In the genomic region with DNA sequence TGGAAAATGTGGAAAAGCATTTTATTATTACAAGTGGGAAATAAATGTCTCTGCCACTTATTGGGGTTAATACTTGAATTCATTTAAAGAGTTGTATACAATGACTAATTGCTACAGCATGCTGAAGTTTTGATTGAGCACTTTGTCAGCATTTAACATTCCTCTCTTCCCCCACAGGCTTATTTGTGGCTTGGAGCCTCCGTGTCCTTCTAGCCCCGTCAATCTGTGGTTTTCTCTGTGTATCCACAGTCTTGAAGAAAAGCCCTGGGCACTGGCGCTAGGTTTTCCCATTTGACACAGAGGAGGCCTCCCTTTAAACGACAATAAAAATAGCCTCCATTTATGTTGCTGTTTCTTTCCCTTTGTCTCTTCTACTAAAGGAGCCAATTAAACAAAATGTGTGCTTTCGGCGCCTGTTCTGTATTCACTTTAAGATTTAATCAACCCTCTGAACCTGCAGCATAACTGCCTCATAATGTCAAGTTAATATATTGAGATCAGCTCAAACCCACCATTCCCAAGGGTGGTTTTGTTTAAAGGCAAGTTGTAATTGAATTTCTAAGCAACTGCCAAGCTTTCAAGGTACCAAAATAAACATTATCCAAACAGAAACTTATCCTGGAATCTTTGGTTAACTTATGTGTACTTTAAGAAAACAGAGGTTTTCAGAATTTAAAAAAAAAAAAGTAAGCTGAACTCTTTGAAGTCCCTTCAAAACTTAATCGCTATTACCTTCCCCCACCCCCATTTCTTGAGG, we compare ENCODE assay signal across 1 cellular context.
TF ChIP-seq lines count a peak whose summit lies in the region.

No MANE protein-coding gene starts in this region.

TF ChIP-seq in IMR-90, 13 proteins besides CTCF, POLR2A, EP300 and RAD21:
- TF ChIP-seq, protein P1, sequence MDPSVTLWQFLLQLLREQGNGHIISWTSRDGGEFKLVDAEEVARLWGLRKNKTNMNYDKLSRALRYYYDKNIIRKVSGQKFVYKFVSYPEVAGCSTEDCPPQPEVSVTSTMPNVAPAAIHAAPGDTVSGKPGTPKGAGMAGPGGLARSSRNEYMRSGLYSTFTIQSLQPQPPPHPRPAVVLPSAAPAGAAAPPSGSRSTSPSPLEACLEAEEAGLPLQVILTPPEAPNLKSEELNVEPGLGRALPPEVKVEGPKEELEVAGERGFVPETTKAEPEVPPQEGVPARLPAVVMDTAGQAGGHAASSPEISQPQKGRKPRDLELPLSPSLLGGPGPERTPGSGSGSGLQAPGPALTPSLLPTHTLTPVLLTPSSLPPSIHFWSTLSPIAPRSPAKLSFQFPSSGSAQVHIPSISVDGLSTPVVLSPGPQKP (IDR thresholded peaks at IDR 0.05; ENCODE audit: borderline replicate concordance, low read depth, low read length): no peak
- TF ChIP-seq MAFK (IDR thresholded peaks at IDR 0.05; ENCODE audit: low read depth, low read length): no peak
- TF ChIP-seq CEBPB (IDR thresholded peaks at IDR 0.05; ENCODE audit: low read depth, low read length): no peak
- TF ChIP-seq NFE2L2 (IDR thresholded peaks at IDR 0.05; ENCODE audit: low read depth, low read length): no peak
- no peak for TF ChIP-seq MAZ (IDR thresholded peaks at IDR 0.05; ENCODE audit: borderline replicate concordance, low read depth, low read length)
- no peak for TF ChIP-seq RFX5 (IDR thresholded peaks at IDR 0.05; ENCODE audit: low read depth, low read length)
- TF ChIP-seq SMC3 (IDR thresholded peaks at IDR 0.05; ENCODE audit: low read depth, low read length): no peak
- TF ChIP-seq, protein P2, sequence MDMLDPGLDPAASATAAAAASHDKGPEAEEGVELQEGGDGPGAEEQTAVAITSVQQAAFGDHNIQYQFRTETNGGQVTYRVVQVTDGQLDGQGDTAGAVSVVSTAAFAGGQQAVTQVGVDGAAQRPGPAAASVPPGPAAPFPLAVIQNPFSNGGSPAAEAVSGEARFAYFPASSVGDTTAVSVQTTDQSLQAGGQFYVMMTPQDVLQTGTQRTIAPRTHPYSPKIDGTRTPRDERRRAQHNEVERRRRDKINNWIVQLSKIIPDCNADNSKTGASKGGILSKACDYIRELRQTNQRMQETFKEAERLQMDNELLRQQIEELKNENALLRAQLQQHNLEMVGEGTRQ (IDR thresholded peaks at IDR 0.05; ENCODE audit: low read depth, low read length): no peak
- no peak for TF ChIP-seq FOS (IDR thresholded peaks at IDR 0.05; ENCODE audit: low read depth, low read length)
- TF ChIP-seq BHLHE40 (IDR thresholded peaks at IDR 0.05; ENCODE audit: low read depth, low read length): no peak
- TF ChIP-seq RCOR1 (IDR thresholded peaks at IDR 0.05; ENCODE audit: insufficient replicate concordance, low read length): no peak
- no peak for TF ChIP-seq CHD1 (IDR thresholded peaks at IDR 0.05; ENCODE audit: low read depth, low read length)
- no peak for TF ChIP-seq MXI1 (IDR thresholded peaks at IDR 0.05; ENCODE audit: borderline replicate concordance, low read depth, low read length)
